In genomic region chr17:48637323-48638260, GRCh38 we compare ENCODE assay signal across 12 cellular contexts. TPM values are rescaled to one million over a fixed set of nuclear protein-coding genes. Genes with fewer than 3 reads are reported as not detected.
A peak's percentile ranks its signal among the peaks of the same experiment; 100 is the strongest.
DNase-seq lines count a peak whose midpoint lies in the region; ATAC-seq and TF ChIP-seq lines count a peak whose summit lies in the region.
"Had no signal": no experiment of that assay in that cellular context is flagged by ENCODE, and none has a peak within 500 bp of the region (broad histone marks: within the 10 kb centered on the region; RNA-seq: fewer than 3 reads in every experiment).

No MANE protein-coding gene starts in this region.

- peaks cover 97% of the 10 kb centered on the region for H3K27me3 ChIP-seq in AG04450 (ENCODE audit: control insufficient read depth, insufficient read depth, low read length)
- H3K27me3 ChIP-seq in Panc1 (ENCODE audit: control insufficient read depth, insufficient read depth, low read length): no peaks in the 10 kb centered on the region
- H3K27me3 ChIP-seq in iPS-15b (ENCODE audit: control insufficient read depth, insufficient read depth, low read length): peaks cover 99% of the 10 kb centered on the region
- peaks cover 14 to 100% (median 50%) of the 10 kb centered on the region in 3 donors for H3K27me3 ChIP-seq in psoas muscle (ENCODE audit: insufficient read depth in 3 of 3, low read length in 2 of 3)

- POLR2A ChIA-PET in AG04450 (lab: Yijun Ruan, JAX): no interaction called here
- POLR2A ChIA-PET in Panc1 (lab: Charles Lee): interaction anchor here (1.5 kb wide), 1 partner anchor 11 kb away, joined by 27 read pairs; the partner anchor contains the start of gene HOXB9

- ATAC-seq in Panc1 (0 out of 2 replicates have a peak, but pooled peaks have one; percentile 5), psoas muscle (no peak), GM18861 (IDR thresholded peaks at IDR 0.05; ENCODE audit: unreplicated experiment) (no peak)

- H3K4me1 ChIP-seq in Panc1 (ENCODE audit: control insufficient read depth, insufficient read depth, low read length) (peaks cover 31% of the 10 kb centered on the region), iPS-15b (ENCODE audit: control insufficient read depth, insufficient read depth, low read length) (no peaks in the 10 kb centered on the region), psoas muscle (no peaks in the 10 kb centered on the region)
- H3K4me1 ChIP-seq: BE2C had no signal

- peaks cover 9% of the 10 kb centered on the region; the same call in 1 of the 2 replicates for H3K36me3 ChIP-seq in Panc1 (ENCODE audit: control insufficient read depth, insufficient read depth, low read length)
- H3K36me3 ChIP-seq in iPS-15b (ENCODE audit: control insufficient read depth, insufficient read depth, low read length): no peaks in the 10 kb centered on the region
- no peaks in the 10 kb centered on the region for H3K36me3 ChIP-seq in psoas muscle (ENCODE audit: insufficient read depth in 1 of 2, low read depth in 1 of 2)
- H3K36me3 ChIP-seq: BE2C had no signal

- no peak overlapping the region for H3K9ac ChIP-seq in iPS-15b (ENCODE audit: low read depth, low read length)

- TF ChIP-seq CTCF in AG04450 (IDR thresholded peaks at IDR 0.05; ENCODE audit: low read depth, low read length): no peak
- TF ChIP-seq CTCF in Panc1 (IDR thresholded peaks at IDR 0.05): no peak
- no peak for TF ChIP-seq CTCF in psoas muscle (IDR thresholded peaks at IDR 0.05)

- H3K4me3 ChIP-seq in AG04450 (ENCODE audit: low read depth, low read length) (no peak overlapping the region), Panc1 (ENCODE audit: low read depth in 2 of 2, low read length in 2 of 2) (no peak overlapping the region), iPS-15b (ENCODE audit: low read depth, low read length) (peak overlapping the region; percentile 27), psoas muscle (no peak overlapping the region)

- in situ Hi-C loops in Panc1 (cut with HindIII; ENCODE audit: low pct_unique_long_range_greater_than_20kb, low sequenced_read_pairs): no loop called here

- no TSS peak for BruUV-seq in Panc1 (replicated peaks; lab: Mats Ljungman, UMichigan)

- DNase-seq in AG04450 (ENCODE audit: low read depth, low spot score) (peak; percentile 30), Panc1 (ENCODE audit: low read depth, low spot score) (no peak), psoas muscle (no peak)
- DNase-seq in activated CD4-positive, alpha-beta T cell treated with anti-CD3 and anti-CD28 coated beads for 48 hours: no peak
- DNase-seq: activated naive CD4-positive, alpha-beta T cell treated with anti-CD3 and anti-CD28 coated beads, Interleukin-2, amount 10 ng/mL, durations not matched to agents 7 days and 5 days; BE2C; kidney; NCI-H2081 treated with DMSO at 0.1 percent for 48 hours; posterior cingulate gyrus; Right ventricle myocardium superior had no signal

- intact Hi-C loops in Panc1 (cut with micrococcal nuclease; ENCODE audit: unreplicated experiment): no loop called here
- intact Hi-C loops in psoas muscle (cut with DNase I): no loop called here

- WGBS in psoas muscle, 3 donors: 45 to 51% (median 48%) methylated on average over 18 of the region's 18 CpGs

- no peak overlapping the region for H3K27ac ChIP-seq in AG04450 (ENCODE audit: low read depth, low read length)
- no peak overlapping the region; the same call in 1 of the 2 replicates for H3K27ac ChIP-seq in Panc1 (ENCODE audit: low read length)
- H3K27ac ChIP-seq in psoas muscle: no peak overlapping the region

- CTCF ChIA-PET in AG04450 (lab: Charles Lee): interaction anchor here (1.2 to 1.9 kb wide), 4 partner anchors 10 to 41 kb away, joined by 4 to 8 read pairs (median 6); no protein-coding TSS in a partner anchor
- CTCF ChIA-PET in Panc1 (lab: Charles Lee): interaction anchor here (0.5 to 1.4 kb wide), 4 partner anchors 14 to 255 kb away, joined by 3 to 5 read pairs (median 4); partner anchors contain the start of gene ATP5MC1

- H3K9me3 ChIP-seq in AG04450 (ENCODE audit: control insufficient read depth, insufficient read depth, low read length) (peaks cover 21% of the 10 kb centered on the region; the same call in 1 of the 2 replicates), Panc1 (ENCODE audit: control insufficient read depth, insufficient read depth, low read depth, low read length) (no peaks in the 10 kb centered on the region), iPS-15b (ENCODE audit: control insufficient read depth, insufficient read depth, low read length) (no peaks in the 10 kb centered on the region), psoas muscle (no peaks in the 10 kb centered on the region)
- H3K9me3 ChIP-seq: BE2C had no signal

RNA-seq across cellular contexts. Expression of gene HOXB9, which starts 11.4 kb away (rescaled TPM):
- polyA plus RNA-seq in AG04450 (2011; rRNA removed) (0.02 TPM in 1 of 2 replicates, not detected in the other), psoas muscle (under 1 TPM; 0.01 to 0.10 (median 0.03) TPM)
- not detected in 2 replicates for polyA minus RNA-seq in AG04450 (2011; rRNA and poly(A)+ RNA removed)
- total RNA-seq in Panc1 (2021; ENCODE audit: unreplicated experiment) (65.9 TPM), psoas muscle (not detected)
- polyA plus RNA-seq in Panc1 (2012; ENCODE audit: insufficient read length): 83.0 TPM
- total RNA-seq: Right ventricle myocardium superior had no signal

RNA-seq across cellular contexts. Expression of gene HOXB8, which starts 22.5 kb away (rescaled TPM):
- 0.87 and 0.97 TPM in 2 replicates for polyA plus RNA-seq in AG04450 (2011; rRNA removed)
- polyA minus RNA-seq in AG04450 (2011; rRNA and poly(A)+ RNA removed): 0.61 and 1.3 TPM in 2 replicates
- 45.9 TPM for total RNA-seq in Panc1 (2021; ENCODE audit: unreplicated experiment)
- polyA plus RNA-seq in Panc1 (2012; ENCODE audit: insufficient read length): 47.8 TPM
- total RNA-seq in psoas muscle: not detected
- polyA plus RNA-seq in psoas muscle: under 1 TPM; 0.05 to 0.10 (median 0.08) TPM
- total RNA-seq: Right ventricle myocardium superior had no signal

RNA-seq across cellular contexts. Expression of gene HOXB7, which starts 26.8 kb away (rescaled TPM):
- polyA plus RNA-seq in AG04450 (2011; rRNA removed) (10.1 and 11.3 TPM in 2 replicates), psoas muscle (1 to 10 TPM; 1.6 to 3.0 (median 2.8) TPM)
- 2.5 and 2.7 TPM in 2 replicates for polyA minus RNA-seq in AG04450 (2011; rRNA and poly(A)+ RNA removed)
- total RNA-seq in Panc1 (2021; ENCODE audit: unreplicated experiment) (44.0 TPM), psoas muscle (1 to 10 TPM in 3 of 4 donors, under 1 TPM in 1; 0.85 to 2.0 (median 1.2) TPM)
- polyA plus RNA-seq in Panc1 (2012; ENCODE audit: insufficient read length): 36.5 TPM

RNA-seq across cellular contexts. Expression of gene HOXB6, which starts 32.8 kb away (rescaled TPM):
- polyA plus RNA-seq in AG04450 (2011; rRNA removed) (15.4 and 20.4 TPM in 2 replicates), psoas muscle (1 to 10 TPM in 2 of 3 donors, under 1 TPM in 1; 0.80 to 1.6 (median 1.2) TPM)
- 9.1 and 12.0 TPM in 2 replicates for polyA minus RNA-seq in AG04450 (2011; rRNA and poly(A)+ RNA removed)
- total RNA-seq in Panc1 (2021; ENCODE audit: unreplicated experiment) (196 TPM), psoas muscle (1 to 10 TPM in 2 of 4 donors, under 1 TPM in 2; 0.66 to 3.3 (median 1.2) TPM)
- polyA plus RNA-seq in Panc1 (2012; ENCODE audit: insufficient read length): 167 TPM

RNA-seq across cellular contexts. Expression of gene HOXB5, which starts 44.0 kb away (rescaled TPM):
- polyA plus RNA-seq in AG04450 (2011; rRNA removed) (9.4 and 9.8 TPM in 2 replicates), psoas muscle (under 1 TPM; 0.03 to 0.30 (median 0.17) TPM)
- 4.2 and 4.4 TPM in 2 replicates for polyA minus RNA-seq in AG04450 (2011; rRNA and poly(A)+ RNA removed)
- total RNA-seq in Panc1 (2021; ENCODE audit: unreplicated experiment) (67.2 TPM), psoas muscle (under 1 TPM in 3 of 4 donors, not detected in 1; 0.17 to 0.71 (median 0.24) TPM)
- 64.4 TPM for polyA plus RNA-seq in Panc1 (2012; ENCODE audit: insufficient read length)

Comparison
In these comparisons a context has a peak if more than half of its experiments do, and no peak if none do; other contexts are left out.
1. RNA of gene HOXB9, which starts 11.4 kb away (total RNA-seq): 65.9 TPM in Panc1 (single experiment); not detected in psoas muscle; every median in the first group is over 10 times any median in the second.
2. RNA of gene HOXB8, which starts 22.5 kb away (total RNA-seq): 45.9 TPM in Panc1 (single experiment); not detected in psoas muscle; every median in the first group is over 10 times any median in the second.
3. RNA of gene HOXB7, which starts 26.8 kb away (total RNA-seq): 44.0 TPM in Panc1 (single experiment); 0.85 to 2.0 TPM in psoas muscle; every median in the first group is over 10 times any median in the second.